In the genomic region with DNA sequence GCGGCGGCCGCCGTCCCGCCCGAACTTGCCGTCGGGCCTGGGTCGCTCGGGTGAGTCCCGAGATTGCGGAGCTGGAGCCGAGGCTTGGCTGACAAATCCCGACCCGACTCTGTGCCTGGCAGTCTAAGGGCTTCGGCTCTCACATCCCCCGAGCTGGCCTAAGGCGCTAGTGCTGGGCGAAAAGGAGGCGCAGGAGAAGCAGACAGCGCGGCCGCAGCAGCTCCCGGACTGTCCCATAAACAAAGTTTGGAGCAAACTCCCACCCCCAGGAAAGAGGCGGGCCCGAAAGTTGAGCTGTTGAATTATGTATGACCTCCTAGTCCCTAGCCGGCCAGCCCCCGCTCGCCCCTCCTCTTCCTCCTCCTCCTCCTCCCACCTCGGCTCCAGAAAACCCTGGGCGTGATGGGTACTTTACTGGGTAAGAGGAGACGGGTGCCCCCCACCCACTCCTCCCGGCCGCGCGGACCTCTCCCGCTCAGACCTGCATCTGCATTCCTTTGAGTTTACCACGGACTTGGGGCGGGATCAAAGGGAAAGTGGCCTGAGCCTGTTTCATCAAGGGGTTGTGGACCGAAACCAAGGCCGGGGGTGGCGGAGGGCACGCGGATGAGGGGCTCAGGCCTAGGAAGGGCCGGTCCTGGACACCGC, we compare ENCODE assay signal across 1 cellular context.
TF ChIP-seq lines count a peak whose summit lies in the region.

A gene (minus strand): TSS at position 230 of the 648 bp plus-strand sequence. CDS start 719 bp downstream, outside the sequence.

TF ChIP-seq in HepG2, 621 proteins besides CTCF, POLR2A, EP300 and RAD21 (continued from another document and continues in another):
- TF ChIP-seq, protein P1, sequence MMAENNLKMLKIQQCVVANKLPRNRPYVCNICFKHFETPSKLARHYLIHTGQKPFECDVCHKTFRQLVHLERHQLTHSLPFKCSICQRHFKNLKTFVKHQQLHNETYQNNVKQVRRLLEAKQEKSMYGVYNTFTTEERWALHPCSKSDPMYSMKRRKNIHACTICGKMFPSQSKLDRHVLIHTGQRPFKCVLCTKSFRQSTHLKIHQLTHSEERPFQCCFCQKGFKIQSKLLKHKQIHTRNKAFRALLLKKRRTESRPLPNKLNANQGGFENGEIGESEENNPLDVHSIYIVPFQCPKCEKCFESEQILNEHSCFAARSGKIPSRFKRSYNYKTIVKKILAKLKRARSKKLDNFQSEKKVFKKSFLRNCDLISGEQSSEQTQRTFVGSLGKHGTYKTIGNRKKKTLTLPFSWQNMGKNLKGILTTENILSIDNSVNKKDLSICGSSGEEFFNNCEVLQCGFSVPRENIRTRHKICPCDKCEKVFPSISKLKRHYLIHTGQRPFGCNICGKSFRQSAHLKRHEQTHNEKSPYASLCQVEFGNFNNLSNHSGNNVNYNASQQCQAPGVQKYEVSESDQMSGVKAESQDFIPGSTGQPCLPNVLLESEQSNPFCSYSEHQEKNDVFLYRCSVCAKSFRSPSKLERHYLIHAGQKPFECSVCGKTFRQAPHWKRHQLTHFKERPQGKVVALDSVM (CRISPR knock-in tag; IDR thresholded peaks at IDR 0.05): no peak; the same call in 1 of the 2 replicates
- TF ChIP-seq, protein P2, sequence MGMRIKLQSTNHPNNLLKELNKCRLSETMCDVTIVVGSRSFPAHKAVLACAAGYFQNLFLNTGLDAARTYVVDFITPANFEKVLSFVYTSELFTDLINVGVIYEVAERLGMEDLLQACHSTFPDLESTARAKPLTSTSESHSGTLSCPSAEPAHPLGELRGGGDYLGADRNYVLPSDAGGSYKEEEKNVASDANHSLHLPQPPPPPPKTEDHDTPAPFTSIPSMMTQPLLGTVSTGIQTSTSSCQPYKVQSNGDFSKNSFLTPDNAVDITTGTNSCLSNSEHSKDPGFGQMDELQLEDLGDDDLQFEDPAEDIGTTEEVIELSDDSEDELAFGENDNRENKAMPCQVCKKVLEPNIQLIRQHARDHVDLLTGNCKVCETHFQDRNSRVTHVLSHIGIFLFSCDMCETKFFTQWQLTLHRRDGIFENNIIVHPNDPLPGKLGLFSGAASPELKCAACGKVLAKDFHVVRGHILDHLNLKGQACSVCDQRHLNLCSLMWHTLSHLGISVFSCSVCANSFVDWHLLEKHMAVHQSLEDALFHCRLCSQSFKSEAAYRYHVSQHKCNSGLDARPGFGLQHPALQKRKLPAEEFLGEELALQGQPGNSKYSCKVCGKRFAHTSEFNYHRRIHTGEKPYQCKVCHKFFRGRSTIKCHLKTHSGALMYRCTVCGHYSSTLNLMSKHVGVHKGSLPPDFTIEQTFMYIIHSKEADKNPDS (CRISPR knock-in tag; IDR thresholded peaks at IDR 0.05): no peak
- TF ChIP-seq BORCS8-MEF2B (CRISPR knock-in tag; IDR thresholded peaks at IDR 0.05) (peak; percentile 66; the same call in 1 of the 2 replicates), ZNF430 (CRISPR knock-in tag; IDR thresholded peaks at IDR 0.05) (peak; percentile 86; the same call in 1 of the 2 replicates), ZNF605 (CRISPR knock-in tag; IDR thresholded peaks at IDR 0.05) (0 out of 2 replicates have a peak, but pooled peaks have one; percentile 62), KLF16 (CRISPR knock-in tag; IDR thresholded peaks at IDR 0.05) (0 out of 4 replicates have a peak, but pooled peaks of 1 of the 2 experiments have one; percentile 9), ZNF562 (CRISPR knock-in tag; IDR thresholded peaks at IDR 0.05; ENCODE audit: borderline replicate concordance) (no peak), IKZF1 (IDR thresholded peaks at IDR 0.05) (no peak), SMAD1 (CRISPR knock-in tag; IDR thresholded peaks at IDR 0.05; ENCODE audit: borderline replicate concordance, low read depth) (no peak), BRCA1 (CRISPR knock-in tag; IDR thresholded peaks at IDR 0.05) (0 out of 2 replicates have a peak, but pooled peaks have one; percentile 39), ZNF33B (CRISPR knock-in tag; IDR thresholded peaks at IDR 0.05) (no peak; the same call in 1 of the 2 replicates), NFE2L1 (CRISPR knock-in tag; IDR thresholded peaks at IDR 0.05; ENCODE audit: borderline replicate concordance) (no peak), EZH2 (conservative IDR thresholded peaks at IDR 0.05; ENCODE audit: low read depth, low read length) (no peak), ZNF251 (CRISPR knock-in tag; IDR thresholded peaks at IDR 0.05) (0 out of 2 replicates have a peak, but pooled peaks have one; percentile 34), SALL1 (CRISPR knock-in tag; IDR thresholded peaks at IDR 0.05) (peak; percentile 66), HDAC2 (CRISPR knock-in tag; IDR thresholded peaks at IDR 0.05) (peak; percentile 27), ZNF670 (CRISPR knock-in tag; IDR thresholded peaks at IDR 0.05; ENCODE audit: borderline replicate concordance) (peak; percentile 37; the same call in 1 of the 2 replicates), ZSCAN21 (CRISPR knock-in tag; IDR thresholded peaks at IDR 0.05; ENCODE audit: borderline replicate concordance) (peak; percentile 51), KLF9 (CRISPR knock-in tag; IDR thresholded peaks at IDR 0.05; ENCODE audit: low read depth) (no peak), THYN1 (CRISPR knock-in tag; IDR thresholded peaks at IDR 0.05; ENCODE audit: borderline replicate concordance, low read depth) (no peak), ELF4 (CRISPR knock-in tag; IDR thresholded peaks at IDR 0.05; ENCODE audit: borderline replicate concordance) (no peak), KDM5A (IDR thresholded peaks at IDR 0.05; ENCODE audit: borderline replicate concordance, low read length) (peak; percentile 71; the same call in 1 of the 2 replicates), JUND (CRISPR knock-in tag; IDR thresholded peaks at IDR 0.05) (no peak; the same call in 1 of the 2 replicates), SSRP1 (CRISPR knock-in tag; IDR thresholded peaks at IDR 0.05) (no peak), RFXANK (CRISPR knock-in tag; IDR thresholded peaks at IDR 0.05) (no peak), YEATS4 (CRISPR knock-in tag; IDR thresholded peaks at IDR 0.05; ENCODE audit: borderline replicate concordance) (0 out of 2 replicates have a peak, but pooled peaks have one; percentile 59), DNMT1 (CRISPR knock-in tag; IDR thresholded peaks at IDR 0.05) (no peak), TGIF2 (CRISPR knock-in tag; IDR thresholded peaks at IDR 0.05) (no peak)
- TF ChIP-seq, protein P3, sequence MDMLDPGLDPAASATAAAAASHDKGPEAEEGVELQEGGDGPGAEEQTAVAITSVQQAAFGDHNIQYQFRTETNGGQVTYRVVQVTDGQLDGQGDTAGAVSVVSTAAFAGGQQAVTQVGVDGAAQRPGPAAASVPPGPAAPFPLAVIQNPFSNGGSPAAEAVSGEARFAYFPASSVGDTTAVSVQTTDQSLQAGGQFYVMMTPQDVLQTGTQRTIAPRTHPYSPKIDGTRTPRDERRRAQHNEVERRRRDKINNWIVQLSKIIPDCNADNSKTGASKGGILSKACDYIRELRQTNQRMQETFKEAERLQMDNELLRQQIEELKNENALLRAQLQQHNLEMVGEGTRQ (IDR thresholded peaks at IDR 0.05; ENCODE audit: low read depth, low read length): no peak
- TF ChIP-seq, protein P3 (CRISPR knock-in tag; IDR thresholded peaks at IDR 0.05; ENCODE audit: borderline replicate concordance): no peak
- TF ChIP-seq, protein P4, sequence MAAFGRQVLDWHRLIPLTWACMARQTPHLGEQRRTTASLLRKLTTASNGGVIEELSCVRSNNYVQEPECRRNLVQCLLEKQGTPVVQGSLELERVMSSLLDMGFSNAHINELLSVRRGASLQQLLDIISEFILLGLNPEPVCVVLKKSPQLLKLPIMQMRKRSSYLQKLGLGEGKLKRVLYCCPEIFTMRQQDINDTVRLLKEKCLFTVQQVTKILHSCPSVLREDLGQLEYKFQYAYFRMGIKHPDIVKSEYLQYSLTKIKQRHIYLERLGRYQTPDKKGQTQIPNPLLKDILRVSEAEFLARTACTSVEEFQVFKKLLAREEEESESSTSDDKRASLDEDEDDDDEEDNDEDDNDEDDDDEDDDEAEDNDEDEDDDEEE (CRISPR knock-in tag; IDR thresholded peaks at IDR 0.05): peak; percentile 42; the same call in 1 of the 2 replicates
- TF ChIP-seq, protein P5, sequence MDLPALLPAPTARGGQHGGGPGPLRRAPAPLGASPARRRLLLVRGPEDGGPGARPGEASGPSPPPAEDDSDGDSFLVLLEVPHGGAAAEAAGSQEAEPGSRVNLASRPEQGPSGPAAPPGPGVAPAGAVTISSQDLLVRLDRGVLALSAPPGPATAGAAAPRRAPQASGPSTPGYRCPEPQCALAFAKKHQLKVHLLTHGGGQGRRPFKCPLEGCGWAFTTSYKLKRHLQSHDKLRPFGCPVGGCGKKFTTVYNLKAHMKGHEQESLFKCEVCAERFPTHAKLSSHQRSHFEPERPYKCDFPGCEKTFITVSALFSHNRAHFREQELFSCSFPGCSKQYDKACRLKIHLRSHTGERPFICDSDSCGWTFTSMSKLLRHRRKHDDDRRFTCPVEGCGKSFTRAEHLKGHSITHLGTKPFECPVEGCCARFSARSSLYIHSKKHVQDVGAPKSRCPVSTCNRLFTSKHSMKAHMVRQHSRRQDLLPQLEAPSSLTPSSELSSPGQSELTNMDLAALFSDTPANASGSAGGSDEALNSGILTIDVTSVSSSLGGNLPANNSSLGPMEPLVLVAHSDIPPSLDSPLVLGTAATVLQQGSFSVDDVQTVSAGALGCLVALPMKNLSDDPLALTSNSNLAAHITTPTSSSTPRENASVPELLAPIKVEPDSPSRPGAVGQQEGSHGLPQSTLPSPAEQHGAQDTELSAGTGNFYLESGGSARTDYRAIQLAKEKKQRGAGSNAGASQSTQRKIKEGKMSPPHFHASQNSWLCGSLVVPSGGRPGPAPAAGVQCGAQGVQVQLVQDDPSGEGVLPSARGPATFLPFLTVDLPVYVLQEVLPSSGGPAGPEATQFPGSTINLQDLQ (CRISPR knock-in tag; IDR thresholded peaks at IDR 0.05): peak; percentile 81
- TF ChIP-seq, protein P6, sequence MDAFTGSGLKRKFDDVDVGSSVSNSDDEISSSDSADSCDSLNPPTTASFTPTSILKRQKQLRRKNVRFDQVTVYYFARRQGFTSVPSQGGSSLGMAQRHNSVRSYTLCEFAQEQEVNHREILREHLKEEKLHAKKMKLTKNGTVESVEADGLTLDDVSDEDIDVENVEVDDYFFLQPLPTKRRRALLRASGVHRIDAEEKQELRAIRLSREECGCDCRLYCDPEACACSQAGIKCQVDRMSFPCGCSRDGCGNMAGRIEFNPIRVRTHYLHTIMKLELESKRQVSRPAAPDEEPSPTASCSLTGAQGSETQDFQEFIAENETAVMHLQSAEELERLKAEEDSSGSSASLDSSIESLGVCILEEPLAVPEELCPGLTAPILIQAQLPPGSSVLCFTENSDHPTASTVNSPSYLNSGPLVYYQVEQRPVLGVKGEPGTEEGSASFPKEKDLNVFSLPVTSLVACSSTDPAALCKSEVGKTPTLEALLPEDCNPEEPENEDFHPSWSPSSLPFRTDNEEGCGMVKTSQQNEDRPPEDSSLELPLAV (CRISPR knock-in tag; conservative IDR thresholded peaks at IDR 0.05; ENCODE audit: low read depth): no peak
- TF ChIP-seq, protein P7, sequence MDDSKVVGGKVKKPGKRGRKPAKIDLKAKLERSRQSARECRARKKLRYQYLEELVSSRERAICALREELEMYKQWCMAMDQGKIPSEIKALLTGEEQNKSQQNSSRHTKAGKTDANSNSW (CRISPR knock-in tag; IDR thresholded peaks at IDR 0.05; ENCODE audit: borderline replicate concordance): no peak
- TF ChIP-seq, protein P8, sequence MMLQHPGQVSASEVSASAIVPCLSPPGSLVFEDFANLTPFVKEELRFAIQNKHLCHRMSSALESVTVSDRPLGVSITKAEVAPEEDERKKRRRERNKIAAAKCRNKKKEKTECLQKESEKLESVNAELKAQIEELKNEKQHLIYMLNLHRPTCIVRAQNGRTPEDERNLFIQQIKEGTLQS (CRISPR knock-in tag; IDR thresholded peaks at IDR 0.05): 0 out of 2 replicates have a peak, but pooled peaks have one; percentile 34
- TF ChIP-seq, protein P9, sequence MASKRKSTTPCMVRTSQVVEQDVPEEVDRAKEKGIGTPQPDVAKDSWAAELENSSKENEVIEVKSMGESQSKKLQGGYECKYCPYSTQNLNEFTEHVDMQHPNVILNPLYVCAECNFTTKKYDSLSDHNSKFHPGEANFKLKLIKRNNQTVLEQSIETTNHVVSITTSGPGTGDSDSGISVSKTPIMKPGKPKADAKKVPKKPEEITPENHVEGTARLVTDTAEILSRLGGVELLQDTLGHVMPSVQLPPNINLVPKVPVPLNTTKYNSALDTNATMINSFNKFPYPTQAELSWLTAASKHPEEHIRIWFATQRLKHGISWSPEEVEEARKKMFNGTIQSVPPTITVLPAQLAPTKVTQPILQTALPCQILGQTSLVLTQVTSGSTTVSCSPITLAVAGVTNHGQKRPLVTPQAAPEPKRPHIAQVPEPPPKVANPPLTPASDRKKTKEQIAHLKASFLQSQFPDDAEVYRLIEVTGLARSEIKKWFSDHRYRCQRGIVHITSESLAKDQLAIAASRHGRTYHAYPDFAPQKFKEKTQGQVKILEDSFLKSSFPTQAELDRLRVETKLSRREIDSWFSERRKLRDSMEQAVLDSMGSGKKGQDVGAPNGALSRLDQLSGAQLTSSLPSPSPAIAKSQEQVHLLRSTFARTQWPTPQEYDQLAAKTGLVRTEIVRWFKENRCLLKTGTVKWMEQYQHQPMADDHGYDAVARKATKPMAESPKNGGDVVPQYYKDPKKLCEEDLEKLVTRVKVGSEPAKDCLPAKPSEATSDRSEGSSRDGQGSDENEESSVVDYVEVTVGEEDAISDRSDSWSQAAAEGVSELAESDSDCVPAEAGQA (IDR thresholded peaks at IDR 0.05; ENCODE audit: low read depth): 0 out of 2 replicates have a peak, but pooled peaks have one; percentile 18
- TF ChIP-seq, protein P9 (CRISPR knock-in tag; IDR thresholded peaks at IDR 0.05; ENCODE audit: borderline replicate concordance): no peak
